ENCODE assay signal across 9 cellular contexts in genomic region chrX:22148565-22148964, GRCh38.
"Had no signal": no experiment of that assay in that cellular context is flagged by ENCODE, and none has a peak within 500 bp of the region (broad histone marks: within the 10 kb centered on the region; RNA-seq: fewer than 3 reads in every experiment).

No MANE protein-coding gene starts in this region.

- H3K9ac ChIP-seq: GM23248, KMS-11 had no signal

- H2AFZ ChIP-seq: GM23248 had no signal

- H3K4me3 Mint-ChIP-seq: H9 had no signal

- FAIRE-seq: H54, HTR-8/SVneo had no signal

- DNase-seq: GM23248, GOT3, H9, HCEC 1CT, Karpas-422, KBM-7 had no signal

- H3K4me2 ChIP-seq: KMS-11 had no signal

- H3K27ac ChIP-seq: GM23248, KMS-11 had no signal

- H3K4me3 ChIP-seq: GM23248 had no signal

- H3K4me1 Mint-ChIP-seq: H9 had no signal
